1 cellular context compared by ENCODE assay signal in genomic region chr15:101651753-101652097, GRCh38.
TF ChIP-seq lines count a peak whose summit lies in the region.

No MANE protein-coding gene starts in this region.

TF ChIP-seq in IMR-90, 13 proteins besides CTCF, POLR2A, EP300 and RAD21 (continued from another document):
- TF ChIP-seq MXI1 (IDR thresholded peaks at IDR 0.05; ENCODE audit: borderline replicate concordance, low read depth, low read length) (no peak), CEBPB (IDR thresholded peaks at IDR 0.05; ENCODE audit: low read depth, low read length) (no peak), NFE2L2 (IDR thresholded peaks at IDR 0.05; ENCODE audit: low read depth, low read length) (no peak), SMC3 (IDR thresholded peaks at IDR 0.05; ENCODE audit: low read depth, low read length) (no peak)
TF ChIP-seq in IMR-90: peak in this region for 0.
